Comparison of ENCODE assay signal across 30 cellular contexts in genomic region chr16:75083826-75084225, GRCh38. TPM values are rescaled to one million over a fixed set of nuclear protein-coding genes. Genes with fewer than 3 reads are reported as not detected.
DNase-seq lines count a peak whose midpoint lies in the region; ATAC-seq and TF ChIP-seq lines count a peak whose summit lies in the region.
"Had no signal": no experiment of that assay in that cellular context is flagged by ENCODE, and none has a peak within 500 bp of the region (broad histone marks: within the 10 kb centered on the region; RNA-seq: fewer than 3 reads in every experiment).

No MANE protein-coding gene starts in this region.

- CTCF ChIA-PET in naive thymus-derived CD4-positive, alpha-beta T cell (lab: Charles Lee): no interaction called here
- CTCF ChIA-PET in PC-3 (lab: Charles Lee): no interaction called here

- H3K36me3 Mint-ChIP-seq in brain (peaks cover 42% of the 10 kb centered on the region), GM23338 (ENCODE audit: low read depth) (peaks cover 2% of the 10 kb centered on the region; the same call in 1 of the 3 replicates)
- peaks cover 0 to 37% (median 12%) of the 10 kb centered on the region in 5 donors for H3K36me3 Mint-ChIP-seq in naive thymus-derived CD4-positive, alpha-beta T cell
- peaks cover 6% of the 10 kb centered on the region for H3K36me3 Mint-ChIP-seq in T-helper 2 cell treated with Interferon-gamma antibody and Interleukin-4, amounts not matched to agents 5 μg/mL and 100 μg/mL, for 36 hours (ENCODE audit: low read depth)

- H3K4me1 ChIP-seq in BLaER1 (peaks cover 100% of the 10 kb centered on the region), PC-3 (ENCODE audit: insufficient read depth, low read length) (0 out of 2 replicates have a peak, but pooled peaks cover 4% of the 10 kb centered on the region), GM23338 (ENCODE audit: insufficient read depth) (peaks cover 30% of the 10 kb centered on the region), osteoblast (ENCODE audit: insufficient read depth, low read length) (peaks cover 9% of the 10 kb centered on the region)
- H3K4me1 ChIP-seq in naive thymus-derived CD4-positive, alpha-beta T cell (ENCODE audit: control insufficient read depth in 2 of 2, insufficient read depth in 2 of 2, low read length in 2 of 2): no peaks in the 10 kb centered on the region

- H3K4me3 ChIP-seq in BLaER1 (no peak overlapping the region), PC-3 (ENCODE audit: low read length) (no peak overlapping the region), GM23338 (no peak overlapping the region), osteoblast (ENCODE audit: insufficient read depth, low read length) (no peak overlapping the region)
- H3K4me3 ChIP-seq in naive thymus-derived CD4-positive, alpha-beta T cell (ENCODE audit: low read length): no peak overlapping the region
- H3K4me3 ChIP-seq: gastroesophageal sphincter, lower lobe of right lung, Peyer's patch had no signal

- DNase-seq in naive thymus-derived CD4-positive, alpha-beta T cell: no peak
- DNase-seq in PC-3 (no peak), GM23338 (ENCODE audit: low spot score) (no peak), osteoblast (ENCODE audit: insufficient read length, low spot score, missing footprints) (no peak)
- no peak for DNase-seq in T-helper 2 cell treated with Interferon-gamma antibody and Interleukin-4, amounts not matched to agents 5 μg/mL and 100 μg/mL, for 36 hours (ENCODE audit: low spot score)
- DNase-seq: activated CD4-positive, alpha-beta T cell treated with anti-CD3 and anti-CD28 coated beads for 4 hours; activated CD8-positive, alpha-beta T cell treated with anti-CD3 and anti-CD28 coated beads, Interleukin-2, amount 10 ng/mL, durations not matched to agents 7 days and 5 days; anterior cingulate cortex; BE2C; DMS153; kidney glomerular epithelial cell; lower lobe of right lung; NCI-H1105 treated with DMSO at 0.1 percent for 48 hours; NCI-H2029 treated with DMSO at 0.1 percent for 48 hours; NCI-H2227 treated with DMSO at 0.1 percent for 48 hours; NCI-H526; Peyer's patch; right cardiac atrium; stimulated activated CD4-positive, alpha-beta T cell treated with anti-CD3 and anti-CD28 coated beads, Interleukin-2, amount 100 ng/mL, for 48 hours; T-helper 9 cell had no signal

- H3K9me3 Mint-ChIP-seq in brain (peaks cover 0 to 4% (median 0%) of the 10 kb centered on the region in 5 experiments), GM23338 (no peaks in the 10 kb centered on the region)
- H3K9me3 Mint-ChIP-seq in naive thymus-derived CD4-positive, alpha-beta T cell: peaks cover 0 to 4% (median 0%) of the 10 kb centered on the region in 11 donors
- no peaks in the 10 kb centered on the region for H3K9me3 Mint-ChIP-seq in T-helper 2 cell treated with Interferon-gamma antibody and Interleukin-4, amounts not matched to agents 5 μg/mL and 100 μg/mL, for 36 hours
- H3K9me3 Mint-ChIP-seq: neural crest cell had no signal

- H3K27ac Mint-ChIP-seq in brain (peak overlapping the region in 3 of 5 experiments; percentile 36 to 48 (median 48)), GM23338 (no peak overlapping the region)
- H3K27ac Mint-ChIP-seq in naive thymus-derived CD4-positive, alpha-beta T cell: peak overlapping the region in 5 of 9 donors; percentile 1 to 63 (median 46)
- no peak overlapping the region for H3K27ac Mint-ChIP-seq in T-helper 2 cell treated with Interferon-gamma antibody and Interleukin-4, amounts not matched to agents 5 μg/mL and 100 μg/mL, for 36 hours
- H3K27ac Mint-ChIP-seq: activated CD8-positive, alpha-beta T cell treated with anti-CD3 and anti-CD28 coated beads, Interleukin-2, amount 10 ng/mL, durations not matched to agents 7 days and 5 days; activated naive CD8-positive, alpha-beta T cell had no signal

- no peaks in the 10 kb centered on the region for H3F3A ChIP-seq in PC-3 (ENCODE audit: low read length, unreplicated experiment)
- H3F3A ChIP-seq in GM23338 (replicated peaks; ENCODE audit: low read depth): 0 out of 2 replicates have a peak, but pooled peaks cover 8% of the 10 kb centered on the region

- H3K79me2 ChIP-seq in PC-3 (ENCODE audit: low read length) (peaks cover 81% of the 10 kb centered on the region), GM23338 (replicated peaks; ENCODE audit: insufficient read depth) (peaks cover 99% of the 10 kb centered on the region), osteoblast (ENCODE audit: insufficient read depth, low read length) (peaks cover 50% of the 10 kb centered on the region)

- H3K4me3 Mint-ChIP-seq in brain: no peak overlapping the region
- H3K4me3 Mint-ChIP-seq in naive thymus-derived CD4-positive, alpha-beta T cell: peak overlapping the region in 1 of 10 donors; percentile 4
- H3K4me3 Mint-ChIP-seq in GM23338: no peak overlapping the region
- no peak overlapping the region for H3K4me3 Mint-ChIP-seq in T-helper 2 cell treated with Interferon-gamma antibody and Interleukin-4, amounts not matched to agents 5 μg/mL and 100 μg/mL, for 36 hours
- H3K4me3 Mint-ChIP-seq: activated CD8-positive, alpha-beta T cell treated with anti-CD3 and anti-CD28 coated beads, Interleukin-2, amount 10 ng/mL, durations not matched to agents 7 days and 5 days; activated naive CD8-positive, alpha-beta T cell; neural crest cell had no signal

- H3K27me3 Mint-ChIP-seq in brain: peaks cover 2% of the 10 kb centered on the region
- H3K27me3 Mint-ChIP-seq in naive thymus-derived CD4-positive, alpha-beta T cell: no peaks in the 10 kb centered on the region
- peaks cover 4% of the 10 kb centered on the region for H3K27me3 Mint-ChIP-seq in GM23338 (ENCODE audit: insufficient read depth, low read depth, poor library complexity)
- no peaks in the 10 kb centered on the region for H3K27me3 Mint-ChIP-seq in T-helper 2 cell treated with Interferon-gamma antibody and Interleukin-4, amounts not matched to agents 5 μg/mL and 100 μg/mL, for 36 hours (ENCODE audit: low read depth)
- H3K27me3 Mint-ChIP-seq: activated naive CD8-positive, alpha-beta T cell had no signal

- POLR2A ChIA-PET in naive thymus-derived CD4-positive, alpha-beta T cell (lab: Charles Lee): no interaction called here
- POLR2A ChIA-PET in PC-3 (lab: Charles Lee; ENCODE audit: unreplicated experiment): no interaction called here

- H3K9me3 ChIP-seq in BLaER1 (no peaks in the 10 kb centered on the region), KOPT-K1 (ENCODE audit: insufficient read depth, low read length, poor library complexity, severe bottlenecking) (no peaks in the 10 kb centered on the region), PC-3 (ENCODE audit: low read length) (no peaks in the 10 kb centered on the region), osteoblast (ENCODE audit: low read depth, low read length) (no peaks in the 10 kb centered on the region)
- H3K9me3 ChIP-seq in naive thymus-derived CD4-positive, alpha-beta T cell (ENCODE audit: control insufficient read depth in 2 of 3, low read length in 3 of 3): no peaks in the 10 kb centered on the region
- H3K9me3 ChIP-seq: BE2C, gastroesophageal sphincter, lower lobe of right lung, Peyer's patch had no signal

- no peak for ATAC-seq in naive thymus-derived CD4-positive, alpha-beta T cell
- no peak for ATAC-seq in PC-3
- no peak for ATAC-seq in GM23338
- ATAC-seq: activated CD8-positive, alpha-beta T cell treated with anti-CD3 and anti-CD28 coated beads, Interleukin-2, amount 10 ng/mL, durations not matched to agents 7 days and 5 days; gastroesophageal sphincter; HCT116; lower lobe of right lung; right cardiac atrium had no signal

- no peak overlapping the region for H3K9ac ChIP-seq in BLaER1
- H3K9ac ChIP-seq in PC-3 (ENCODE audit: low read length): no peak overlapping the region
- H3K9ac ChIP-seq: parathyroid adenoma had no signal

- TF ChIP-seq CTCF in brain (conservative IDR thresholded peaks at IDR 0.05) (no peak), PC-3 (conservative IDR thresholded peaks at IDR 0.05; ENCODE audit: low read depth, low read length) (no peak), GM23338 (conservative IDR thresholded peaks at IDR 0.05; ENCODE audit: low read depth in 2 of 2) (no peak), osteoblast (IDR thresholded peaks at IDR 0.05; ENCODE audit: extremely low read depth, low read depth, low read length) (no peak)

- H4K20me1 ChIP-seq in BLaER1: peaks cover 29% of the 10 kb centered on the region
- H4K20me1 ChIP-seq in PC-3 (ENCODE audit: low read length): no peaks in the 10 kb centered on the region
- H4K20me1 ChIP-seq in GM23338 (replicated peaks; ENCODE audit: insufficient read depth): peaks cover 15% of the 10 kb centered on the region
- peaks cover 43% of the 10 kb centered on the region for H4K20me1 ChIP-seq in osteoblast (ENCODE audit: insufficient read depth, low read length)

- peak overlapping the region; percentile 77 for H3K27ac ChIP-seq in BLaER1
- peak overlapping the region; percentile 74 for H3K27ac ChIP-seq in KOPT-K1 (ENCODE audit: low read depth, low read length, poor library complexity, severe bottlenecking)
- H3K27ac ChIP-seq in naive thymus-derived CD4-positive, alpha-beta T cell (ENCODE audit: low read depth, low read length): no peak overlapping the region
- no peak overlapping the region for H3K27ac ChIP-seq in PC-3 (ENCODE audit: low read length)
- no peak overlapping the region for H3K27ac ChIP-seq in GM23338 (ENCODE audit: low read depth)
- no peak overlapping the region for H3K27ac ChIP-seq in osteoblast (ENCODE audit: low read depth, low read length)
- H3K27ac ChIP-seq: gastroesophageal sphincter, lower lobe of right lung, parathyroid adenoma, Peyer's patch, VCaP had no signal

- H3K9me2 ChIP-seq in PC-3 (replicated peaks; ENCODE audit: low read length) (no peaks in the 10 kb centered on the region), GM23338 (ENCODE audit: insufficient read depth) (0 out of 2 replicates have a peak, but pooled peaks cover 2% of the 10 kb centered on the region)

- BruUV-seq in PC-3 (replicated peaks; lab: Mats Ljungman, UMichigan): no TSS peak

- H3K27me3 ChIP-seq in BLaER1 (no peaks in the 10 kb centered on the region), PC-3 (ENCODE audit: low read length) (no peaks in the 10 kb centered on the region), GM23338 (ENCODE audit: insufficient read depth) (no peaks in the 10 kb centered on the region), osteoblast (ENCODE audit: insufficient read depth, low read length) (no peaks in the 10 kb centered on the region)
- H3K27me3 ChIP-seq in naive thymus-derived CD4-positive, alpha-beta T cell (ENCODE audit: control insufficient read depth in 2 of 2, insufficient read depth in 2 of 2, low read length in 2 of 2): no peaks in the 10 kb centered on the region
- H3K27me3 ChIP-seq: BE2C, gastroesophageal sphincter, Peyer's patch had no signal

- H2AFZ ChIP-seq in PC-3 (ENCODE audit: low read length) (no peak overlapping the region), GM23338 (no peak overlapping the region), osteoblast (ENCODE audit: low read length) (no peak overlapping the region)
- H2AFZ ChIP-seq: parathyroid adenoma had no signal

- H3K4me1 Mint-ChIP-seq in brain (peaks cover 75% of the 10 kb centered on the region), GM23338 (peaks cover 40% of the 10 kb centered on the region)
- peaks cover 10 to 69% (median 22%) of the 10 kb centered on the region in 7 donors for H3K4me1 Mint-ChIP-seq in naive thymus-derived CD4-positive, alpha-beta T cell
- peaks cover 17% of the 10 kb centered on the region for H3K4me1 Mint-ChIP-seq in T-helper 2 cell treated with Interferon-gamma antibody and Interleukin-4, amounts not matched to agents 5 μg/mL and 100 μg/mL, for 36 hours (ENCODE audit: low read depth)

- intact Hi-C loops in naive thymus-derived CD4-positive, alpha-beta T cell (cut with micrococcal nuclease): no loop called here
- intact Hi-C loops in PC-3 (cut with micrococcal nuclease): no loop called here

- peaks cover 26% of the 10 kb centered on the region for H3K36me3 ChIP-seq in BLaER1
- peaks cover 28% of the 10 kb centered on the region for H3K36me3 ChIP-seq in KOPT-K1 (ENCODE audit: insufficient read depth, low read length)
- H3K36me3 ChIP-seq in naive thymus-derived CD4-positive, alpha-beta T cell (ENCODE audit: control insufficient read depth in 2 of 3, insufficient read depth in 3 of 3, low read length in 3 of 3): no peaks in the 10 kb centered on the region
- no peaks in the 10 kb centered on the region for H3K36me3 ChIP-seq in PC-3 (ENCODE audit: low read depth, low read length)
- 0 out of 2 replicates have a peak, but pooled peaks cover 2% of the 10 kb centered on the region for H3K36me3 ChIP-seq in GM23338 (ENCODE audit: insufficient read depth)
- no peaks in the 10 kb centered on the region for H3K36me3 ChIP-seq in osteoblast (ENCODE audit: insufficient read depth, low read length)
- H3K36me3 ChIP-seq: BE2C, gastroesophageal sphincter, lower lobe of right lung, Peyer's patch had no signal

- H3K4me2 ChIP-seq in BLaER1 (peak overlapping the region; percentile 97), PC-3 (ENCODE audit: low read length) (no peak overlapping the region), GM23338 (no peak overlapping the region), osteoblast (ENCODE audit: insufficient read depth, low read length) (no peak overlapping the region)

RNA-seq across cellular contexts. Expression of gene LDHD, which starts 32.8 kb away (rescaled TPM):
- polyA plus RNA-seq in brain (ENCODE audit: insufficient read depth, low read depth, low replicate concordance) (9.0 TPM), GM23338 (2016; fragmentation: Nextera tagmentation; extraction: Ambion mirVana) (3.9 and 5.0 TPM in 2 replicates)
- 1 to 10 TPM in 1 of 5 experiments, under 1 TPM in 4; 0.31 to 2.7 (median 0.40) TPM for total RNA-seq in naive thymus-derived CD4-positive, alpha-beta T cell
- under 1 TPM in 1 of 2 donors, not detected in 1; 0.51 TPM for polyA plus RNA-seq in naive thymus-derived CD4-positive, alpha-beta T cell
- total RNA-seq in PC-3 (2014; rRNA removed) (3.1 and 3.7 TPM in 2 replicates), osteoblast (2.7 and 3.6 TPM in 2 replicates)
- 7.7 and 10.6 TPM in 2 replicates for total RNA-seq in GM23338 (2014; rRNA removed; shearing (Covaris generic))
- total RNA-seq: endothelial cell of umbilical vein had no signal

Comparison
In these comparisons a context has a peak if more than half of its experiments do, and no peak if none do; other contexts are left out.
1. H3K27ac ChIP-seq: peak in BLaER1 (single experiment) and KOPT-K1 (single experiment); none in naive thymus-derived CD4-positive, alpha-beta T cell (single experiment), PC-3 (single experiment), GM23338 (single experiment) and osteoblast (single experiment).
2. H3K27ac Mint-ChIP-seq: peak in brain (3 of 5) and naive thymus-derived CD4-positive, alpha-beta T cell (5 of 9); none in GM23338 (single experiment) and T-helper 2 cell treated with Interferon-gamma antibody and Interleukin-4, amounts not matched to agents 5 μg/mL and 100 μg/mL, for 36 hours (single experiment).